Comparison of ENCODE assay signal across 1 cellular context in the genomic region with DNA sequence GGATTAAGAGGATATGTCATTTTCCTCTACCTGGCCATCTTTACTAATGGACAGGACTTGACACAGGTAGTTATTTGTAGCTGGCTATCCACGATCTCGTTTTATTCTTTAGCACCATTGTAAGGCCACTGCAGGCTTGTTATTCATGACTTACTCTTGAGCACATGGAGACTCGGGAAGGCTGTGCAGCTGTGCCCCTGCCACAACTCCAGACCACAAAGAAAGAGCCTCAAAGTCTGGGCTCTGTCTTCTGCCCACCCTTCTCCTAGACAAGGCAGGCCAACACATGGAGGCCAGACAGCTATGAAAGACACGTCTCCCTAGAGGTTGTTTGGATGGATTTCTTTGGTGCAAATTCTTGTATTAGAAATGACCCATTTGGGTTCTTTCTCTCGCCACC.
TF ChIP-seq lines count a peak whose summit lies in the region.

No MANE protein-coding gene starts in this region.

TF ChIP-seq in K562, 482 proteins besides CTCF, POLR2A, EP300 and RAD21 (continued from another document):
- TF ChIP-seq, protein P1, sequence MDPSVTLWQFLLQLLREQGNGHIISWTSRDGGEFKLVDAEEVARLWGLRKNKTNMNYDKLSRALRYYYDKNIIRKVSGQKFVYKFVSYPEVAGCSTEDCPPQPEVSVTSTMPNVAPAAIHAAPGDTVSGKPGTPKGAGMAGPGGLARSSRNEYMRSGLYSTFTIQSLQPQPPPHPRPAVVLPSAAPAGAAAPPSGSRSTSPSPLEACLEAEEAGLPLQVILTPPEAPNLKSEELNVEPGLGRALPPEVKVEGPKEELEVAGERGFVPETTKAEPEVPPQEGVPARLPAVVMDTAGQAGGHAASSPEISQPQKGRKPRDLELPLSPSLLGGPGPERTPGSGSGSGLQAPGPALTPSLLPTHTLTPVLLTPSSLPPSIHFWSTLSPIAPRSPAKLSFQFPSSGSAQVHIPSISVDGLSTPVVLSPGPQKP (CRISPR knock-in tag; IDR thresholded peaks at IDR 0.05) = no peak
- TF ChIP-seq GABPB1 (CRISPR knock-in tag; IDR thresholded peaks at IDR 0.05) (no peak), SMARCB1 (IDR thresholded peaks at IDR 0.05; ENCODE audit: insufficient read length, low read depth) (no peak), CBX3 (IDR thresholded peaks at IDR 0.05; ENCODE audit: borderline replicate concordance in 1 of 2, low read length in 2 of 2) (no peak)
- TF ChIP-seq, protein P2, sequence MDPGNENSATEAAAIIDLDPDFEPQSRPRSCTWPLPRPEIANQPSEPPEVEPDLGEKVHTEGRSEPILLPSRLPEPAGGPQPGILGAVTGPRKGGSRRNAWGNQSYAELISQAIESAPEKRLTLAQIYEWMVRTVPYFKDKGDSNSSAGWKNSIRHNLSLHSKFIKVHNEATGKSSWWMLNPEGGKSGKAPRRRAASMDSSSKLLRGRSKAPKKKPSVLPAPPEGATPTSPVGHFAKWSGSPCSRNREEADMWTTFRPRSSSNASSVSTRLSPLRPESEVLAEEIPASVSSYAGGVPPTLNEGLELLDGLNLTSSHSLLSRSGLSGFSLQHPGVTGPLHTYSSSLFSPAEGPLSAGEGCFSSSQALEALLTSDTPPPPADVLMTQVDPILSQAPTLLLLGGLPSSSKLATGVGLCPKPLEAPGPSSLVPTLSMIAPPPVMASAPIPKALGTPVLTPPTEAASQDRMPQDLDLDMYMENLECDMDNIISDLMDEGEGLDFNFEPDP (CRISPR knock-in tag; IDR thresholded peaks at IDR 0.05) = no peak
